Comparison of ENCODE assay signal across 14 cellular contexts in the genomic region with DNA sequence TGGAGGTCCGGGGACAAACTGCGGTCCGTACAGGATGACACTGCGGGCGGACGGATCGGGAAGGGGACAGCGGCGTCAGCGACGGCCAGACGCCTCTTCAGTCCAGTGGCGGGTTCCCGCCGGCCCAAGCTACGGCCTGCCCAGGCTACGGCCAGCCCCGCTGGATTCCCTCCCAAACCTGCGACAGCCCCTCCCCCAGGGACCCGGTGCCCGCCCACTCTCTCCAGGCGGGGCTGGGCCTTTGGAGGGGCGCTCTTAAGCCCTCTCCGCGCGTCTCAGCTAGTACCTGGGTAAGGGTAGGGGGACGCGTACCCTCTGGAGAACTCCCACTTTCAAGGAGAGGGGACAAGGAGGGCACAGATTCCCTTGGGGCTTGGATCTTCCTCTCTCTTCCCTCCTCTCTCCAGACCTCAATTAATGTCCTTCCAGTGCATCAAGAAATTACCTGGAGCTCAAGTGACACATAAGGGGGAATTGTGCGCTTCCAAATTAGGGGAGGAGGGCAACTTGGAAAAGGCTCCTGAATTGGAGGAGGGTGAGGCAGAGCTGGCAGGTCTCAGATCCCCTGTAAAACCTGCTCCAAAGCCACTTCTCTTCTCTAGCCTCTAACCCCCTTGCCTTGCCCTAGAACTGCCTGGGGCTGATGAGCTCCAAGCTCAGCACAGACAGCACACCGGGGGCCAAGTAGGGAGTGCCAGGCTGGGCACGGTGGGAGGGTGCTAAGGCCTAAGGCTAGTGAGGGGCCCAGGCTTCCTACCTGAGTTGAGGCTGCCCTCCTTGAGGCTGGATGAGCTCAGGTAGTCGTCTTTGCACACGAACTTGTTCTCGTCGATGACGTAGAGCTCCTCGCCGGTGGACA. TPM values are rescaled to one million over a fixed set of nuclear protein-coding genes. Genes with fewer than 3 reads are reported as not detected.
A peak's percentile ranks its signal among the peaks of the same experiment; 100 is the strongest.
DNase-seq lines count a peak whose midpoint lies in the region; ATAC-seq, FAIRE-seq and TF ChIP-seq lines count a peak whose summit lies in the region.
"Had no signal": no experiment of that assay in that cellular context is flagged by ENCODE, and none has a peak within 500 bp of the region (broad histone marks: within the 10 kb centered on the region; RNA-seq: fewer than 3 reads in every experiment).

No MANE protein-coding gene starts in this region.

- no peaks in the 10 kb centered on the region for H3K9me3 Mint-ChIP-seq in stimulated activated naive CD8-positive, alpha-beta T cell treated with anti-CD3 and anti-CD28 coated beads, Interleukin-15, amount 100 ng/mL, for 72 hours
- H3K9me3 Mint-ChIP-seq in activated T-helper 17 cell treated with anti-CD3 and anti-CD28 coated beads, Interleukin-2, amount 50 U/mL, for 72 hours, result no peaks in the 10 kb centered on the region

- H3K27me3 Mint-ChIP-seq in stimulated activated naive CD8-positive, alpha-beta T cell treated with anti-CD3 and anti-CD28 coated beads, Interleukin-15, amount 100 ng/mL, for 72 hours, result peaks cover 97% of the 10 kb centered on the region
- H3K27me3 Mint-ChIP-seq in activated T-helper 17 cell treated with anti-CD3 and anti-CD28 coated beads, Interleukin-2, amount 50 U/mL, for 72 hours, result peaks cover 54% of the 10 kb centered on the region

- H3K27ac Mint-ChIP-seq in stimulated activated naive CD8-positive, alpha-beta T cell treated with anti-CD3 and anti-CD28 coated beads, Interleukin-15, amount 100 ng/mL, for 72 hours, result no peak overlapping the region
- H3K27ac Mint-ChIP-seq in activated T-helper 17 cell treated with anti-CD3 and anti-CD28 coated beads, Interleukin-2, amount 50 U/mL, for 72 hours, result no peak overlapping the region

- H3K4me3 Mint-ChIP-seq in stimulated activated naive CD8-positive, alpha-beta T cell treated with anti-CD3 and anti-CD28 coated beads, Interleukin-15, amount 100 ng/mL, for 72 hours, result peak overlapping the region; percentile 14 to 25
- peak overlapping the region; percentile 23 for H3K4me3 Mint-ChIP-seq in activated T-helper 17 cell treated with anti-CD3 and anti-CD28 coated beads, Interleukin-2, amount 50 U/mL, for 72 hours

- TF ChIP-seq POLR2A in H54 (IDR thresholded peaks at IDR 0.05; ENCODE audit: low read depth, low read length), result no peak

- no peak for DNase-seq in stimulated activated naive CD8-positive, alpha-beta T cell treated with anti-CD3 and anti-CD28 coated beads, Interleukin-15, amount 100 ng/mL, for 72 hours
- DNase-seq in stimulated activated naive CD8-positive, alpha-beta T cell treated with anti-CD3 and anti-CD28 coated beads, Interleukin-15, Interleukin-2, amounts not matched to agents 100 U/mL and 50 U/mL, for 24 hours, result no peak
- DNase-seq in islet precursor cell (peak; percentile 63), H54 (ENCODE audit: insufficient read length, low spot score) (no peak), NCI-H2081 treated with DMSO at 0.1 percent for 48 hours (lab: John Stamatoyannopoulos, UW) (no peak)
- DNase-seq: activated naive CD4-positive, alpha-beta T cell treated with anti-CD3 and anti-CD28 coated beads, Interleukin-2, amount 50 U/mL, for 16 hours; effector memory CD4-positive, alpha-beta T cell had no signal

- ATAC-seq in stimulated activated naive CD8-positive, alpha-beta T cell treated with anti-CD3 and anti-CD28 coated beads, Interleukin-15, amount 100 ng/mL, for 72 hours, result no peak
- no peak for ATAC-seq in stimulated activated naive CD8-positive, alpha-beta T cell treated with anti-CD3 and anti-CD28 coated beads, Interleukin-15, Interleukin-2, amounts not matched to agents 100 U/mL and 50 U/mL, for 24 hours
- no peak for ATAC-seq in activated T-helper 17 cell treated with anti-CD3 and anti-CD28 coated beads, Interleukin-2, amount 50 U/mL, for 72 hours (replicated peaks)
- ATAC-seq in GM19463 (IDR thresholded peaks at IDR 0.05; ENCODE audit: unreplicated experiment) (no peak), HG02885 (IDR thresholded peaks at IDR 0.05; ENCODE audit: poor library complexity, unreplicated experiment) (no peak)

- peaks cover 5% of the 10 kb centered on the region for H3K36me3 Mint-ChIP-seq in activated T-helper 17 cell treated with anti-CD3 and anti-CD28 coated beads, Interleukin-2, amount 50 U/mL, for 72 hours (ENCODE audit: low read depth)

- H3K4me1 Mint-ChIP-seq in stimulated activated naive CD8-positive, alpha-beta T cell treated with anti-CD3 and anti-CD28 coated beads, Interleukin-15, amount 100 ng/mL, for 72 hours, result peaks cover 29% of the 10 kb centered on the region
- H3K4me1 Mint-ChIP-seq in activated T-helper 17 cell treated with anti-CD3 and anti-CD28 coated beads, Interleukin-2, amount 50 U/mL, for 72 hours, result peaks cover 21% of the 10 kb centered on the region

- FAIRE-seq in H54 (lab: Jason Lieb, UNC), result no peak

RNA-seq across cellular contexts. Expression of gene LHX5, which starts 3.1 kb away (rescaled TPM):
- total RNA-seq in activated T-helper 17 cell treated with anti-CD3 and anti-CD28 coated beads, Interleukin-2, amount 50 U/mL, for 72 hours, result not detected
- total RNA-seq: cardiac muscle cell, mesenteric fat pad, osteocyte, urinary bladder had no signal

RNA-seq across cellular contexts. Expression of gene SDSL, which starts 46.4 kb away (rescaled TPM):
- under 1 TPM; 0.24 to 0.69 TPM for total RNA-seq in activated T-helper 17 cell treated with anti-CD3 and anti-CD28 coated beads, Interleukin-2, amount 50 U/mL, for 72 hours
